11 cellular contexts compared by ENCODE assay signal in genomic region chr6:79525272-79526100, GRCh38. TPM values are rescaled to one million over a fixed set of nuclear protein-coding genes. Genes with fewer than 3 reads are reported as not detected.
DNase-seq lines count a peak whose midpoint lies in the region; ATAC-seq, FAIRE-seq and TF ChIP-seq lines count a peak whose summit lies in the region.
"Had no signal": no experiment of that assay in that cellular context is flagged by ENCODE, and none has a peak within 500 bp of the region (broad histone marks: within the 10 kb centered on the region; RNA-seq: fewer than 3 reads in every experiment).

No MANE protein-coding gene starts in this region.

- POLR2A ChIA-PET in HepG2 (lab: Yijun Ruan, JAX) = interaction anchor here (1.7 kb wide), 1 partner anchor 12 kb away, joined by 8 read pairs; the partner anchor contains the start of gene LCA5

- H3K9ac ChIP-seq in HepG2 (ENCODE audit: insufficient read depth, low read depth, low read length) = peak overlapping the region; percentile 65

- H3K4me1 ChIP-seq in HepG2 (ENCODE audit: insufficient read depth, low read length) (peaks cover 44% of the 10 kb centered on the region), testis (peaks cover 18% of the 10 kb centered on the region), BE2C (peaks cover 2% of the 10 kb centered on the region; the same call in 1 of the 2 replicates)
- H3K4me1 ChIP-seq: adrenal gland had no signal

- H3K79me2 ChIP-seq in HepG2 (ENCODE audit: insufficient read depth, low read length) = no peaks in the 10 kb centered on the region

- H3K27ac ChIP-seq in HepG2 (ENCODE audit: extremely low read length, insufficient read depth, low read length) (peak overlapping the region; percentile 85), testis (peak overlapping the region; percentile 70 to 76)

- TF ChIP-seq RAD21 in HepG2 (CRISPR knock-in tag; IDR thresholded peaks at IDR 0.05) = 0 out of 2 replicates have a peak, but pooled peaks have one; percentile 20

- peak; percentile 100 for ATAC-seq in HepG2
- ATAC-seq: stimulated activated naive B cell treated with anti-CD40 and anti-IgM and Interleukin-4, amounts not matched to agents 10 μg/mL and 1 μg/mL and 100 μg/mL, for 72 hours had no signal

- 0 out of 4 replicates have a peak, but pooled peaks of 1 of the 2 experiments have one; percentile 28 for TF ChIP-seq POLR2A in HepG2 (IDR thresholded peaks at IDR 0.05; ENCODE audit: insufficient read depth in 1 of 2, low read depth in 2 of 2, low read length in 2 of 2)
- no peak for TF ChIP-seq POLR2A in testis (IDR thresholded peaks at IDR 0.05)

- TF ChIP-seq CTCF in choroid plexus epithelial cell (conservative IDR thresholded peaks at IDR 0.05; ENCODE audit: low read depth, low read length) (no peak), HepG2 (CRISPR knock-in tag; IDR thresholded peaks at IDR 0.05) (no peak), testis (IDR thresholded peaks at IDR 0.05) (no peak), BE2C (IDR thresholded peaks at IDR 0.05; ENCODE audit: low read depth, low read length) (no peak)

- DNase-seq in LHCN-M2 (ENCODE audit: low read depth) = peak; percentile 43
- DNase-seq in choroid plexus epithelial cell (ENCODE audit: low read depth) = peak; percentile 51
- peak; percentile 91 for DNase-seq in HepG2 (ENCODE audit: low spot score)
- DNase-seq in testis = peak; percentile 92
- no peak for DNase-seq in activated T-cell treated with anti-CD3 and anti-CD28 coated beads, Interleukin-2, amount 50 U/mL, for 1 hour
- no peak for DNase-seq in BE2C
- DNase-seq in iPS-NIHi11 (ENCODE audit: low spot score) = no peak
- no peak for DNase-seq in mesenteric fat pad (ENCODE audit: low spot score)
- DNase-seq: activated CD8-positive, alpha-beta memory T cell treated with anti-CD3 and anti-CD28 coated beads for 24 hours; stimulated activated naive B cell treated with anti-CD40 and anti-IgM and Interleukin-4, amounts not matched to agents 10 μg/mL and 1 μg/mL and 100 μg/mL, for 72 hours had no signal

- H3K4me3 ChIP-seq in choroid plexus epithelial cell (ENCODE audit: low read depth, low read length) = no peak overlapping the region
- peak overlapping the region; percentile 45 to 52 (median 50) for H3K4me3 ChIP-seq in HepG2 (replicated peaks in 1 of 3; ENCODE audit: insufficient read depth in 1 of 3, low read depth in 2 of 3, low read length in 3 of 3)
- H3K4me3 ChIP-seq in testis = no peak overlapping the region
- H3K4me3 ChIP-seq in BE2C (ENCODE audit: low read depth, low read length) = no peak overlapping the region
- H3K4me3 ChIP-seq: adrenal gland had no signal

- peak overlapping the region; percentile 74 for H3K4me2 ChIP-seq in HepG2 (ENCODE audit: low read depth, low read length)

- BruUV-seq in HepG2 (replicated peaks; lab: Mats Ljungman, UMichigan) = TSS peak; percentile 86

- TF ChIP-seq EP300 in HepG2 (IDR thresholded peaks at IDR 0.05; ENCODE audit: low read depth in 2 of 2, low read length in 2 of 2) (peak in 1 of 2 experiments; percentile 65; a peak in 1 of 4 replicates), HepG2 (CRISPR knock-in tag; IDR thresholded peaks at IDR 0.05; ENCODE audit: borderline replicate concordance) (no peak)

- CTCF ChIA-PET in HepG2 (lab: Yijun Ruan, JAX; ENCODE audit: low intra/inter-chr PET ratio, low total read pairs) = no interaction called here

- intact Hi-C loops in HepG2 (cut with micrococcal nuclease; ENCODE audit: unreplicated experiment) (loop anchor here (10.0 kb wide), 1 partner anchor 291 kb away; the partner anchor contains the start of gene HMGN3), testis (cut with DNase I; ENCODE audit: low total_unique reads) (no loop called here)

- H2AFZ ChIP-seq in HepG2 (ENCODE audit: low read length) = peak overlapping the region; percentile 56

- no peaks in the 10 kb centered on the region for H4K20me1 ChIP-seq in HepG2 (ENCODE audit: insufficient read depth, low read length)

- H3K9me3 ChIP-seq in HepG2 (ENCODE audit: low read length) = no peaks in the 10 kb centered on the region
- no peaks in the 10 kb centered on the region for H3K9me3 ChIP-seq in testis
- H3K9me3 ChIP-seq in BE2C = no peaks in the 10 kb centered on the region
- H3K9me3 ChIP-seq: adrenal gland had no signal

- H3K27me3 ChIP-seq in HepG2 (ENCODE audit: control insufficient read depth in 1 of 2, insufficient read depth in 2 of 2, low read length in 2 of 2) (no peaks in the 10 kb centered on the region), testis (no peaks in the 10 kb centered on the region), BE2C (no peaks in the 10 kb centered on the region)
- H3K27me3 ChIP-seq: adrenal gland had no signal

- H3K36me3 ChIP-seq in HepG2 (replicated peaks in 1 of 2; ENCODE audit: control insufficient read depth in 1 of 2, insufficient read depth in 2 of 2, low read length in 2 of 2) (no peaks in the 10 kb centered on the region), testis (ENCODE audit: low read depth, missing control alignments) (no peaks in the 10 kb centered on the region), BE2C (no peaks in the 10 kb centered on the region)
- H3K36me3 ChIP-seq: adrenal gland had no signal

- no peak for FAIRE-seq in HepG2 (lab: Jason Lieb, UNC)

- in situ Hi-C loops in HepG2 (cut with HindIII; ENCODE audit: extremely low pct_ligation_motif_present, low pct_unique_long_range_greater_than_20kb) = no loop called here

- 2% methylated on average over 12 of the region's 12 CpGs for WGBS in HepG2 (ENCODE audit: low lambda C conversion rate)
- 22 to 24% methylated on average over 12 of the region's 12 CpGs for WGBS in testis, 2 donors

TF ChIP-seq in HepG2, 621 proteins besides CTCF, POLR2A, EP300 and RAD21 (continues in another document):
- TF ChIP-seq FOXA1 (IDR thresholded peaks at IDR 0.05) = no peak
- 0 out of 2 replicates have a peak, but pooled peaks have one; percentile 42 for TF ChIP-seq FOXA1 (CRISPR knock-in tag; IDR thresholded peaks at IDR 0.05)
- no peak for TF ChIP-seq MAF1 (CRISPR knock-in tag; IDR thresholded peaks at IDR 0.05; ENCODE audit: borderline replicate concordance)
- 0 out of 2 replicates have a peak, but pooled peaks have one; percentile 32 for TF ChIP-seq ZNF614 (CRISPR knock-in tag; IDR thresholded peaks at IDR 0.05; ENCODE audit: borderline replicate concordance)
- no peak for TF ChIP-seq PAWR (CRISPR knock-in tag; IDR thresholded peaks at IDR 0.05; ENCODE audit: borderline replicate concordance)
- TF ChIP-seq, protein P1, sequence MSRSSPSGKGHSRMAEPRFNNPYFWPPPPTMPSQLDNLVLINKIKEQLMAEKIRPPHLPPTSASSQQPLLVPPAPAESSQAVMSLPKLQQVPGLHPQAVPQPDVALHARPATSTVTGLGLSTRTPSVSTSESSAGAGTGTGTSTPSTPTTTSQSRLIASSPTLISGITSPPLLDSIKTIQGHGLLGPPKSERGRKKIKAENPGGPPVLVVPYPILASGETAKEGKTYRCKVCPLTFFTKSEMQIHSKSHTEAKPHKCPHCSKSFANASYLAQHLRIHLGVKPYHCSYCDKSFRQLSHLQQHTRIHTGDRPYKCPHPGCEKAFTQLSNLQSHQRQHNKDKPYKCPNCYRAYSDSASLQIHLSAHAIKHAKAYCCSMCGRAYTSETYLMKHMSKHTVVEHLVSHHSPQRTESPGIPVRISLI (CRISPR knock-in tag; IDR thresholded peaks at IDR 0.05; ENCODE audit: borderline replicate concordance) = peak; percentile 72
- no peak for TF ChIP-seq ZNF326 (CRISPR knock-in tag; IDR thresholded peaks at IDR 0.05; ENCODE audit: borderline replicate concordance)
- peak; percentile 58; the same call in 1 of the 2 replicates for TF ChIP-seq ESRRA (CRISPR knock-in tag; IDR thresholded peaks at IDR 0.05; ENCODE audit: low read depth)
- no peak for TF ChIP-seq ZNF18 (CRISPR knock-in tag; IDR thresholded peaks at IDR 0.05; ENCODE audit: insufficient replicate concordance)

RNA-seq across cellular contexts. Expression of gene LCA5, which starts 11.7 kb away (rescaled TPM):
- total RNA-seq in LHCN-M2 (2014; rRNA removed) (2.2 and 3.6 TPM in 2 replicates), HepG2 (2016; rRNA removed; fragmentation: Illumina TruSeq; extraction: Trizol) (4.6 and 7.7 TPM in 2 replicates), testis (10 to 100 TPM; 15.4 to 17.7 TPM), mesenteric fat pad (3.1 TPM)
- polyA plus RNA-seq in LHCN-M2 (2012) = 0.79 TPM
- 1.9 and 2.0 TPM in 2 replicates for total RNA-seq in HepG2 (2016; cell fraction: cytosol; rRNA removed; fragmentation: Illumina TruSeq; extraction: Trizol; ENCODE audit: low read depth)
- total RNA-seq in HepG2 (2016; cell fraction: insoluble cytoplasmic fraction; rRNA removed; fragmentation: Illumina TruSeq; extraction: Trizol) = 4.0 and 7.6 TPM in 2 replicates
- total RNA-seq in HepG2 (2016; cell fraction: membrane; rRNA removed; fragmentation: Illumina TruSeq; extraction: Trizol) = 2.3 TPM in 2 replicates
- total RNA-seq in HepG2 (2016; cell fraction: nucleus; rRNA removed; fragmentation: Illumina TruSeq; extraction: Trizol) = 7.1 and 7.4 TPM in 2 replicates
- polyA plus RNA-seq in HepG2 (2011; rRNA removed) (0.56 and 0.84 TPM in 2 replicates), testis (ENCODE audit: insufficient read depth, low read depth, low replicate concordance) (5.2 TPM)
- polyA plus RNA-seq in HepG2 (2011; cell fraction: cytosol; rRNA removed) = 0.28 and 0.45 TPM in 2 replicates
- 0.48 and 0.57 TPM in 2 replicates for polyA plus RNA-seq in HepG2 (2011; cell fraction: nucleus; rRNA removed)
- polyA plus RNA-seq in HepG2 (2012) = 1.3 and 1.8 TPM in 2 replicates
- polyA plus RNA-seq in HepG2 (2016; cell fraction: cytosol; fragmentation: Illumina TruSeq; extraction: Trizol; ENCODE audit: low read depth) = 0.10 TPM in 2 replicates
- polyA plus RNA-seq in HepG2 (2016; cell fraction: insoluble cytoplasmic fraction; fragmentation: Illumina TruSeq; extraction: Trizol; ENCODE audit: low read depth) = 3.7 and 4.7 TPM in 2 replicates
- polyA plus RNA-seq in HepG2 (2016; cell fraction: membrane; fragmentation: Illumina TruSeq; extraction: Trizol; ENCODE audit: low read depth) = 0.31 and 0.45 TPM in 2 replicates
- polyA plus RNA-seq in HepG2 (2016; cell fraction: nucleus; fragmentation: Illumina TruSeq; extraction: Trizol; ENCODE audit: insufficient read depth, low read depth) = 4.2 and 5.1 TPM in 2 replicates
- polyA minus RNA-seq in HepG2 (2011; rRNA and poly(A)+ RNA removed; ENCODE audit: low replicate concordance) = 0.14 and 0.62 TPM in 2 replicates
- 1.2 and 1.7 TPM in 2 replicates for polyA minus RNA-seq in HepG2 (2011; cell fraction: cytosol; rRNA and poly(A)+ RNA removed)
- 5.3 and 6.7 TPM in 2 replicates for polyA minus RNA-seq in HepG2 (2011; cell fraction: nucleus; rRNA and poly(A)+ RNA removed)
- polyA plus RNA-seq in BE2C (2012; ENCODE audit: insufficient read depth, insufficient read length, low read depth) = 0.91 TPM

Comparison
In these comparisons a context has a peak if more than half of its experiments do, and no peak if none do; other contexts are left out.
1. DNase-seq: peak in LHCN-M2 (single experiment), choroid plexus epithelial cell (single experiment), HepG2 (single experiment) and testis (single experiment); none in activated T-cell treated with anti-CD3 and anti-CD28 coated beads, Interleukin-2, amount 50 U/mL, for 1 hour (single experiment), BE2C (single experiment), iPS-NIHi11 (single experiment) and mesenteric fat pad (single experiment).
2. H3K4me3 ChIP-seq: peak in HepG2 (3 of 3); none in choroid plexus epithelial cell (single experiment), testis (0 of 2) and BE2C (single experiment).